10 cellular contexts compared by ENCODE assay signal in genomic region chr1:223770621-223771315, GRCh38. TPM values are rescaled to one million over a fixed set of nuclear protein-coding genes. Genes with fewer than 3 reads are reported as not detected.
DNase-seq lines count a peak whose midpoint lies in the region; ATAC-seq and TF ChIP-seq lines count a peak whose summit lies in the region.
"Had no signal": no experiment of that assay in that cellular context is flagged by ENCODE, and none has a peak within 500 bp of the region (broad histone marks: within the 10 kb centered on the region; RNA-seq: fewer than 3 reads in every experiment).

No MANE protein-coding gene starts in this region.

- H3K27ac Mint-ChIP-seq in MCF 10A (ENCODE audit: low read depth, unreplicated experiment), result peak overlapping the region; percentile 92

- CTCF ChIA-PET in PC-9 (lab: Charles Lee), result no interaction called here
- CTCF ChIA-PET in MCF 10A (lab: Yijun Ruan, JAX), result interaction anchor here (0.6 to 5.3 kb wide), 22 partner anchors 8 to 1953 kb away, joined by 3 to 41 read pairs (median 4); partner anchors contain the start of gene CAPN2

- H3K9me3 ChIP-seq in PC-9 (ENCODE audit: insufficient read depth, low read depth) (no peaks in the 10 kb centered on the region), mesodermal cell (ENCODE audit: control insufficient read depth, low read length) (no peaks in the 10 kb centered on the region), testis (no peaks in the 10 kb centered on the region)

- peaks cover 12% of the 10 kb centered on the region; the same call in 1 of the 2 replicates for H3K79me2 ChIP-seq in PC-9 (ENCODE audit: low read depth)

- H3K27me3 ChIP-seq in PC-9 (ENCODE audit: insufficient read depth, low read depth), result no peaks in the 10 kb centered on the region
- H3K27me3 ChIP-seq in testis, result no peaks in the 10 kb centered on the region

- no peak overlapping the region for H2AFZ ChIP-seq in PC-9

- no peaks in the 10 kb centered on the region for H3K9me2 ChIP-seq in PC-9 (ENCODE audit: insufficient read depth)

- peak overlapping the region; percentile 64 for H3K4me2 ChIP-seq in PC-9

- no peak for TF ChIP-seq POLR2A in testis (IDR thresholded peaks at IDR 0.05)

- ATAC-seq in HG03571 (IDR thresholded peaks at IDR 0.05; ENCODE audit: unreplicated experiment), result no peak

- intact Hi-C loops in PC-9 (cut with micrococcal nuclease; ENCODE audit: unreplicated experiment) (no loop called here), MCF 10A (cut with micrococcal nuclease) (no loop called here), testis (cut with DNase I; ENCODE audit: low total_unique reads) (no loop called here)

- peak overlapping the region; percentile 52 for H3K4me3 Mint-ChIP-seq in MCF 10A (ENCODE audit: unreplicated experiment)

- peaks cover 56% of the 10 kb centered on the region for H3K4me1 Mint-ChIP-seq in MCF 10A (ENCODE audit: insufficient read depth, unreplicated experiment)

- H3K36me3 ChIP-seq in PC-9 (ENCODE audit: low read depth), result peaks cover 69% of the 10 kb centered on the region
- H3K36me3 ChIP-seq in mesodermal cell (ENCODE audit: control insufficient read depth, insufficient read depth, low read length), result peaks cover 71% of the 10 kb centered on the region
- no peaks in the 10 kb centered on the region for H3K36me3 ChIP-seq in testis (ENCODE audit: low read depth, missing control alignments)

- H3K36me3 Mint-ChIP-seq in MCF 10A (ENCODE audit: insufficient read depth, unreplicated experiment), result peaks cover 89% of the 10 kb centered on the region

- H3K4me1 ChIP-seq in PC-9 (replicated peaks; ENCODE audit: insufficient read depth) (peaks cover 69% of the 10 kb centered on the region), mesodermal cell (ENCODE audit: control insufficient read depth, insufficient read depth, low read length, poor library complexity, severe bottlenecking) (peaks cover 56% of the 10 kb centered on the region), testis (peaks cover 21% of the 10 kb centered on the region)

- H4K20me1 ChIP-seq in PC-9 (ENCODE audit: insufficient read depth), result no peaks in the 10 kb centered on the region

- peaks cover 82% of the 10 kb centered on the region for H3F3A ChIP-seq in PC-9 (ENCODE audit: insufficient read depth, low read depth)

- H3K4me3 ChIP-seq in PC-9 (peak overlapping the region; percentile 9; the same call in 1 of the 2 replicates), mesodermal cell (ENCODE audit: extremely low read depth, insufficient read depth, low read length, poor library complexity, severe bottlenecking) (no peak overlapping the region), testis (no peak overlapping the region)

- H3K27me3 Mint-ChIP-seq in MCF 10A (ENCODE audit: insufficient read depth, unreplicated experiment), result no peaks in the 10 kb centered on the region

- DNase-seq in PC-9 (no peak), MCF 10A (ENCODE audit: unreplicated experiment) (no peak), testis (no peak)
- no peak for DNase-seq in stimulated activated CD4-positive, alpha-beta T cell treated with anti-CD3 and anti-CD28 coated beads, Interleukin-4, amount 100 ng/mL, for 4 hours
- no peak for DNase-seq in stimulated activated CD4-positive, alpha-beta T cell treated with anti-CD3 and anti-CD28 coated beads, Interleukin-15, amount 100 ng/mL, for 24 hours
- DNase-seq: DND-41, NCI-H524, SW 1271 had no signal

- H3K9me3 Mint-ChIP-seq in MCF 10A (ENCODE audit: unreplicated experiment), result no peaks in the 10 kb centered on the region

- BruUV-seq in PC-9 (replicated peaks; lab: Mats Ljungman, UMichigan) (no TSS peak), MCF 10A (replicated peaks; lab: Mats Ljungman, UMichigan) (no TSS peak)

- H3K27ac ChIP-seq in PC-9, result peak overlapping the region; percentile 90
- H3K27ac ChIP-seq in mesodermal cell (ENCODE audit: low read depth, low read length, severe bottlenecking), result peak overlapping the region; percentile 99
- peak overlapping the region; percentile 31 to 93 for H3K27ac ChIP-seq in testis

- WGBS in mesodermal cell (ENCODE audit: insufficient coverage in 2 of 2), 2 experiments, result 95 to 98% methylated on average over 7 to 8 of the region's 9 CpGs
- WGBS in testis, 2 donors, result 91 to 92% methylated on average over 9 of the region's 9 CpGs

- POLR2A ChIA-PET in PC-9 (lab: Charles Lee; ENCODE audit: unreplicated experiment) (interaction anchor here (2.3 kb wide), 1 partner anchor 70 kb away, joined by 29 read pairs; no protein-coding TSS in a partner anchor), MCF 10A (lab: Yijun Ruan, JAX) (interaction anchor here (0.6 to 8.7 kb wide), 34 partner anchors 9 to 1060 kb away, joined by 3 to 71 read pairs (median 5); partner anchors contain the start of genes CAPN2, NVL and TP53BP2)

- TF ChIP-seq CTCF in PC-9 (conservative IDR thresholded peaks at IDR 0.05), result no peak
- no peak for TF ChIP-seq CTCF in MCF 10A (IDR thresholded peaks at IDR 0.05; ENCODE audit: unreplicated experiment)
- no peak for TF ChIP-seq CTCF in testis (IDR thresholded peaks at IDR 0.05)

RNA-seq across cellular contexts. Expression of gene CAPN2, which starts 58.4 kb away (rescaled TPM):
- total RNA-seq in PC-9 (2021) (376 and 459 TPM in 2 replicates), MCF 10A (2022) (513 and 622 TPM in 2 replicates), testis (100 to 1,000 TPM; 174 to 179 TPM)
- 244 TPM for polyA plus RNA-seq in mesodermal cell (2013, experiment 1 of 2)
- 240 TPM for polyA plus RNA-seq in mesodermal cell (2013, experiment 2 of 2)
- polyA plus RNA-seq in testis (ENCODE audit: insufficient read depth, low read depth, low replicate concordance), result 99.0 TPM
